8 cellular contexts compared by ENCODE assay signal in the genomic region with DNA sequence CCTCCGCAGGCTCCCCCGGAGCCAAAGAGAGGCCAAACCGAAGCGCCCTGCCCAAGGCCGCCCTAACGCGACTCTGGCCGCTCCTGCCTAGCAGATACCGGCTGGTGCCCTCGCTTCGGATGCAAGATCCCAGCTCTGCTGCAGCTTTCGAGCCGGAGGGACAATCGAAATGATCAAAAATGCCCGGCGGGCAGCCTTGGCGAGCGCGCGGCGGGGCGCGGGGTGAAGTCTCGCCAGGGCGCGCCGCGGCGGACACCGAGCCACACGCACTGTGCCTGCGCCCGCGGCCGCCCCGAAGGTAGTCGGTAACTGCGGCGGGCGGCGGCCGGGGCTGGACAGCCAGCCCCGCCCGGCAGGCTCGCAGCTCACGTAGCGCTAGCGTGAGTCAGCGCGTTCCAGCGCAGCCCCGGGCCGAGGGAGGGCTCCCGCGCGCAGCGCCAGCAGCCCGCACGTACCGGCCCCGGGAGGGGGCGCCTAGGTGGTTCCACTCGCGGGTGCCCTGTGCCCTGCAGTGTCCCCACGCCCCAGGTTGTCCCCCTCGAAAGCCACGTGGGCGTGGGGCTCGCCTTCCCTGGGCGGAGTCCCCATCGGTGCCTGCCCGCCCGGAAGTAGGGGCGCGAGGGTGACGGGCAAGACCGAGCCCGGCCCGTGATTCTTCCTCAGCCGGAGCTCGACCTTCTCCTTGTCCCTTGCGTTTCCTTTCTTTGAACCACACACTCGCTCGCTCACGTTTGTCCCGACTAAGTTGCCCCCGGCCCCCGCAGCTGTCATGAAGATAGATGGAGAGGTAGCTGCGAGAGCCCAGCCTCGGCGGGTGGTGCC.
A peak's percentile ranks its signal among the peaks of the same experiment; 100 is the strongest.
DNase-seq lines count a peak whose midpoint lies in the region; ATAC-seq and TF ChIP-seq lines count a peak whose summit lies in the region.

No MANE protein-coding gene starts in this region.

- peak; percentile 71 for ATAC-seq in GM21381 (IDR thresholded peaks at IDR 0.05; ENCODE audit: unreplicated experiment)
- ATAC-seq in sciatic nerve: peak; percentile 93

- peaks cover 56% of the 10 kb centered on the region for H3K4me1 Mint-ChIP-seq in brain

- no peak overlapping the region for H3K27ac ChIP-seq in iPS-18a (ENCODE audit: low read length)

- peaks cover 25% of the 10 kb centered on the region for H3K27me3 ChIP-seq in iPS-18a (ENCODE audit: control insufficient read depth, insufficient read depth, low read length)

- peak overlapping the region; percentile 75 for H3K4me3 ChIP-seq in iPS-18a (ENCODE audit: low read length)

- intact Hi-C loops in sciatic nerve (cut with DNase I): no loop called here

- H3K4me1 ChIP-seq in iPS-18a (ENCODE audit: control insufficient read depth, low read depth, low read length): peaks cover 11% of the 10 kb centered on the region

- H3K36me3 ChIP-seq in iPS-18a (ENCODE audit: control insufficient read depth, low read depth, low read length): no peaks in the 10 kb centered on the region

- peak overlapping the region; percentile 78 for H3K9ac ChIP-seq in iPS-18a (ENCODE audit: low read length)

- H3K36me3 Mint-ChIP-seq in brain: no peaks in the 10 kb centered on the region

- peak; percentile 25 to 47 for TF ChIP-seq CTCF in brain (conservative IDR thresholded peaks at IDR 0.05)

- H3K9me3 ChIP-seq in iPS-18a (ENCODE audit: control insufficient read depth, low read depth, low read length): no peaks in the 10 kb centered on the region

- H3K27ac Mint-ChIP-seq in brain: peak overlapping the region in 4 of 5 experiments; percentile 62 to 97 (median 81)

- peaks cover 0 to 5% (median 0%) of the 10 kb centered on the region in 5 experiments for H3K9me3 Mint-ChIP-seq in brain

- peak; percentile 74 for DNase-seq in EH (ENCODE audit: low read depth)
- peak; percentile 39 for DNase-seq in HT1080 (ENCODE audit: low read depth)
- DNase-seq in T-helper 22 cell (ENCODE audit: low read depth): peak; percentile 19
- DNase-seq in sciatic nerve (ENCODE audit: low spot score): peak; percentile 79
- no peak for DNase-seq in NK-92 (lab: John Stamatoyannopoulos, UW; ENCODE audit: unreplicated experiment)

- H3K27me3 Mint-ChIP-seq in brain: peaks cover 4% of the 10 kb centered on the region

- peak overlapping the region; percentile 80 to 87 (median 86) for H3K4me3 Mint-ChIP-seq in brain
